In genomic region chr2:20013061-20013721, GRCh38 we compare ENCODE assay signal across 1 cellular context.
TF ChIP-seq lines count a peak whose summit lies in the region.

No MANE protein-coding gene starts in this region.

TF ChIP-seq in HepG2, 621 proteins besides CTCF, POLR2A, EP300 and RAD21 (continued from another document and continues in another):
- no peak for TF ChIP-seq ESRRA (CRISPR knock-in tag; IDR thresholded peaks at IDR 0.05; ENCODE audit: low read depth)
- TF ChIP-seq TBX2 (CRISPR knock-in tag; IDR thresholded peaks at IDR 0.05; ENCODE audit: borderline replicate concordance): 0 out of 2 replicates have a peak, but pooled peaks have one; percentile 41
- no peak for TF ChIP-seq NONO (IDR thresholded peaks at IDR 0.05)
- no peak; the same call in 1 of the 2 replicates for TF ChIP-seq NONO (CRISPR knock-in tag; conservative IDR thresholded peaks at IDR 0.05)
- no peak for TF ChIP-seq ZNF367 (CRISPR knock-in tag; IDR thresholded peaks at IDR 0.05; ENCODE audit: borderline replicate concordance)
- TF ChIP-seq ZSCAN21 (CRISPR knock-in tag; IDR thresholded peaks at IDR 0.05; ENCODE audit: borderline replicate concordance): no peak
- TF ChIP-seq ZNF883 (CRISPR knock-in tag; IDR thresholded peaks at IDR 0.05; ENCODE audit: not compliant biosample characterization): no peak
- no peak for TF ChIP-seq ZNF790 (CRISPR knock-in tag; IDR thresholded peaks at IDR 0.05; ENCODE audit: borderline replicate concordance)
- TF ChIP-seq ZNF432 (CRISPR knock-in tag; IDR thresholded peaks at IDR 0.05; ENCODE audit: borderline replicate concordance): no peak
- TF ChIP-seq ZKSCAN5 (CRISPR knock-in tag; IDR thresholded peaks at IDR 0.05): no peak
- TF ChIP-seq KDM2A (CRISPR knock-in tag; IDR thresholded peaks at IDR 0.05; ENCODE audit: borderline replicate concordance, low read depth): no peak; the same call in none of the 2 replicates
- TF ChIP-seq ZNF776 (CRISPR knock-in tag; IDR thresholded peaks at IDR 0.05): no peak
- TF ChIP-seq GTF2F1 (IDR thresholded peaks at IDR 0.05; ENCODE audit: low read length): no peak
- no peak for TF ChIP-seq MXD4 (CRISPR knock-in tag; IDR thresholded peaks at IDR 0.05)
- no peak for TF ChIP-seq NFAT5 (CRISPR knock-in tag; IDR thresholded peaks at IDR 0.05)
- no peak for TF ChIP-seq HNRNPH1 (optimal IDR thresholded peaks at IDR 0.05; ENCODE audit: low read depth, low read length)
- no peak for TF ChIP-seq ZBTB42 (CRISPR knock-in tag; IDR thresholded peaks at IDR 0.05)
- no peak for TF ChIP-seq ZNF256 (CRISPR knock-in tag; conservative IDR thresholded peaks at IDR 0.05)
- TF ChIP-seq ZNF550 (CRISPR knock-in tag; IDR thresholded peaks at IDR 0.05; ENCODE audit: borderline replicate concordance): no peak
- no peak for TF ChIP-seq ZNF407 (CRISPR knock-in tag; IDR thresholded peaks at IDR 0.05; ENCODE audit: not compliant biosample characterization)
- TF ChIP-seq, protein P1, sequence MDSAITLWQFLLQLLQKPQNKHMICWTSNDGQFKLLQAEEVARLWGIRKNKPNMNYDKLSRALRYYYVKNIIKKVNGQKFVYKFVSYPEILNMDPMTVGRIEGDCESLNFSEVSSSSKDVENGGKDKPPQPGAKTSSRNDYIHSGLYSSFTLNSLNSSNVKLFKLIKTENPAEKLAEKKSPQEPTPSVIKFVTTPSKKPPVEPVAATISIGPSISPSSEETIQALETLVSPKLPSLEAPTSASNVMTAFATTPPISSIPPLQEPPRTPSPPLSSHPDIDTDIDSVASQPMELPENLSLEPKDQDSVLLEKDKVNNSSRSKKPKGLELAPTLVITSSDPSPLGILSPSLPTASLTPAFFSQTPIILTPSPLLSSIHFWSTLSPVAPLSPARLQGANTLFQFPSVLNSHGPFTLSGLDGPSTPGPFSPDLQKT (CRISPR knock-in tag; IDR thresholded peaks at IDR 0.05; ENCODE audit: borderline replicate concordance): no peak
- no peak for TF ChIP-seq HNRNPK (IDR thresholded peaks at IDR 0.05; ENCODE audit: low read depth, low read length, poor library complexity, severe bottlenecking)
- TF ChIP-seq ZNF546 (CRISPR knock-in tag; conservative IDR thresholded peaks at IDR 0.05): no peak
- TF ChIP-seq ZNF260 (CRISPR knock-in tag; IDR thresholded peaks at IDR 0.05; ENCODE audit: borderline replicate concordance, low read depth): no peak
- TF ChIP-seq, protein P2, sequence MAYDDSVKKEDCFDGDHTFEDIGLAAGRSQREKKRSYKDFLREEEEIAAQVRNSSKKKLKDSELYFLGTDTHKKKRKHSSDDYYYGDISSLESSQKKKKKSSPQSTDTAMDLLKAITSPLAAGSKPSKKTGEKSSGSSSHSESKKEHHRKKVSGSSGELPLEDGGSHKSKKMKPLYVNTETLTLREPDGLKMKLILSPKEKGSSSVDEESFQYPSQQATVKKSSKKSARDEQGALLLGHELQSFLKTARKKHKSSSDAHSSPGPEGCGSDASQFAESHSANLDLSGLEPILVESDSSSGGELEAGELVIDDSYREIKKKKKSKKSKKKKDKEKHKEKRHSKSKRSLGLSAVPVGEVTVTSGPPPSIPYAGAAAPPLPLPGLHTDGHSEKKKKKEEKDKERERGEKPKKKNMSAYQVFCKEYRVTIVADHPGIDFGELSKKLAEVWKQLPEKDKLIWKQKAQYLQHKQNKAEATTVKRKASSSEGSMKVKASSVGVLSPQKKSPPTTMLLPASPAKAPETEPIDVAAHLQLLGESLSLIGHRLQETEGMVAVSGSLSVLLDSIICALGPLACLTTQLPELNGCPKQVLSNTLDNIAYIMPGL (CRISPR knock-in tag; IDR thresholded peaks at IDR 0.05; ENCODE audit: borderline replicate concordance in 1 of 2, low read depth in 1 of 2): peak; percentile 11 to 12; a peak in 1 of 4 replicates
- TF ChIP-seq KAT7 (CRISPR knock-in tag; IDR thresholded peaks at IDR 0.05; ENCODE audit: borderline replicate concordance): no peak
- TF ChIP-seq EEA1 (CRISPR knock-in tag; IDR thresholded peaks at IDR 0.05; ENCODE audit: borderline replicate concordance): peak; percentile 6; the same call in 1 of the 2 replicates
- TF ChIP-seq ZNF761 (CRISPR knock-in tag; conservative IDR thresholded peaks at IDR 0.05): peak; percentile 7; the same call in 1 of the 2 replicates
- TF ChIP-seq ZMAT3 (CRISPR knock-in tag; conservative IDR thresholded peaks at IDR 0.05): no peak
- TF ChIP-seq, protein P3, sequence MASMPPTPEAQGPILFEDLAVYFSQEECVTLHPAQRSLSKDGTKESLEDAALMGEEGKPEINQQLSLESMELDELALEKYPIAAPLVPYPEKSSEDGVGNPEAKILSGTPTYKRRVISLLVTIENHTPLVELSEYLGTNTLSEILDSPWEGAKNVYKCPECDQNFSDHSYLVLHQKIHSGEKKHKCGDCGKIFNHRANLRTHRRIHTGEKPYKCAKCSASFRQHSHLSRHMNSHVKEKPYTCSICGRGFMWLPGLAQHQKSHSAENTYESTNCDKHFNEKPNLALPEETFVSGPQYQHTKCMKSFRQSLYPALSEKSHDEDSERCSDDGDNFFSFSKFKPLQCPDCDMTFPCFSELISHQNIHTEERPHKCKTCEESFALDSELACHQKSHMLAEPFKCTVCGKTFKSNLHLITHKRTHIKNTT (CRISPR knock-in tag; IDR thresholded peaks at IDR 0.05): no peak
- TF ChIP-seq, protein P4, sequence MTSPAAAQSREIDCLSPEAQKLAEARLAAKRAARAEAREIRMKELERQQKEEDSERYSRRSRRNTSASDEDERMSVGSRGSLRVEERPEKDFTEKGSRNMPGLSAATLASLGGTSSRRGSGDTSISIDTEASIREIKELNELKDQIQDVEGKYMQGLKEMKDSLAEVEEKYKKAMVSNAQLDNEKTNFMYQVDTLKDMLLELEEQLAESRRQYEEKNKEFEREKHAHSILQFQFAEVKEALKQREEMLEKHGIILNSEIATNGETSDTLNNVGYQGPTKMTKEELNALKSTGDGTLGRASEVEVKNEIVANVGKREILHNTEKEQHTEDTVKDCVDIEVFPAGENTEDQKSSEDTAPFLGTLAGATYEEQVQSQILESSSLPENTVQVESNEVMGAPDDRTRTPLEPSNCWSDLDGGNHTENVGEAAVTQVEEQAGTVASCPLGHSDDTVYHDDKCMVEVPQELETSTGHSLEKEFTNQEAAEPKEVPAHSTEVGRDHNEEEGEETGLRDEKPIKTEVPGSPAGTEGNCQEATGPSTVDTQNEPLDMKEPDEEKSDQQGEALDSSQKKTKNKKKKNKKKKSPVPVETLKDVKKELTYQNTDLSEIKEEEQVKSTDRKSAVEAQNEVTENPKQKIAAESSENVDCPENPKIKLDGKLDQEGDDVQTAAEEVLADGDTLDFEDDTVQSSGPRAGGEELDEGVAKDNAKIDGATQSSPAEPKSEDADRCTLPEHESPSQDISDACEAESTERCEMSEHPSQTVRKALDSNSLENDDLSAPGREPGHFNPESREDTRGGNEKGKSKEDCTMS (CRISPR knock-in tag; conservative IDR thresholded peaks at IDR 0.05): no peak
- TF ChIP-seq ZBTB33 (CRISPR knock-in tag; IDR thresholded peaks at IDR 0.05): 0 out of 2 replicates have a peak, but pooled peaks have one; percentile 37
- TF ChIP-seq, protein P5, sequence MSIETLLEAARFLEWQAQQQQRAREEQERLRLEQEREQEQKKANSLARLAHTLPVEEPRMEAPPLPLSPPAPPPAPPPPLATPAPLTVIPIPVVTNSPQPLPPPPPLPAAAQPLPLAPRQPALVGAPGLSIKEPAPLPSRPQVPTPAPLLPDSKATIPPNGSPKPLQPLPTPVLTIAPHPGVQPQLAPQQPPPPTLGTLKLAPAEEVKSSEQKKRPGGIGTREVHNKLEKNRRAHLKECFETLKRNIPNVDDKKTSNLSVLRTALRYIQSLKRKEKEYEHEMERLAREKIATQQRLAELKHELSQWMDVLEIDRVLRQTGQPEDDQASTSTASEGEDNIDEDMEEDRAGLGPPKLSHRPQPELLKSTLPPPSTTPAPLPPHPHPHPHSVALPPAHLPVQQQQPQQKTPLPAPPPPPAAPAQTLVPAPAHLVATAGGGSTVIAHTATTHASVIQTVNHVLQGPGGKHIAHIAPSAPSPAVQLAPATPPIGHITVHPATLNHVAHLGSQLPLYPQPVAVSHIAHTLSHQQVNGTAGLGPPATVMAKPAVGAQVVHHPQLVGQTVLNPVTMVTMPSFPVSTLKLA (IDR thresholded peaks at IDR 0.05): no peak
